Comparison of ENCODE assay signal across 10 cellular contexts in genomic region chr19:35141627-35142401, GRCh38. TPM values are rescaled to one million over a fixed set of nuclear protein-coding genes. Genes with fewer than 3 reads are reported as not detected.
DNase-seq lines count a peak whose midpoint lies in the region; ATAC-seq, FAIRE-seq and TF ChIP-seq lines count a peak whose summit lies in the region.
"Had no signal": no experiment of that assay in that cellular context is flagged by ENCODE, and none has a peak within 500 bp of the region (broad histone marks: within the 10 kb centered on the region; RNA-seq: fewer than 3 reads in every experiment).

No MANE protein-coding gene starts in this region.

- peak overlapping the region; percentile 73 for H2BK120ac ChIP-seq in H1 (replicated peaks; ENCODE audit: low read depth, low read length)

- H4K20me1 ChIP-seq in OCI-LY3 (ENCODE audit: insufficient read depth, low read length) (no peaks in the 10 kb centered on the region), H1 (replicated peaks in 1 of 2; ENCODE audit: control insufficient read depth in 1 of 2, insufficient read depth in 2 of 2, low read length in 2 of 2) (peaks cover 0 to 3% of the 10 kb centered on the region in 2 experiments)

- peak overlapping the region; percentile 10; the same call in 1 of the 2 replicates for H2BK5ac ChIP-seq in H1 (ENCODE audit: low read depth, low read length)

- H3K27ac ChIP-seq in OCI-LY3 (ENCODE audit: low read length) = no peak overlapping the region
- no peak overlapping the region for H3K27ac ChIP-seq in H1 (ENCODE audit: low read depth, low read length)
- H3K27ac ChIP-seq: epithelial cell of prostate had no signal

- 14% methylated on average over 18 of the region's 23 CpGs; no CpG with 5 or more reads in 1 of the 2 experiments for WGBS in H1 (ENCODE audit: extremely low coverage in 1 of 2, insufficient coverage in 1 of 2, insufficient read length in 1 of 2, insufficient replicate concordance in 2 of 2, low coverage in 1 of 2, low lambda C conversion rate in 2 of 2, missing lambda C conversion rate in 1 of 2), 2 experiments

- H3K23me2 ChIP-seq in H1 (ENCODE audit: low read depth, low read length) = peaks cover 20% of the 10 kb centered on the region; the same call in 1 of the 2 replicates

- H3K4me1 Mint-ChIP-seq in stimulated activated memory B cell treated with anti-CD40 and anti-IgM and Interleukin-4, amounts not matched to agents 10 μg/mL and 1 μg/mL and 100 μg/mL, for 72 hours = peaks cover 52% of the 10 kb centered on the region

- CTCF ChIA-PET in H1 (lab: Charles Lee; ENCODE audit: partially characterized antibody) = interaction anchor here (0.6 to 10.2 kb wide), 41 partner anchors 8 to 406 kb away, joined by 3 to 154 read pairs (median 4); partner anchors contain the start of genes FXYD3 and FXYD5

- peak overlapping the region; percentile 81 for H3K4me3 Mint-ChIP-seq in stimulated activated memory B cell treated with anti-CD40 and anti-IgM and Interleukin-4, amounts not matched to agents 10 μg/mL and 1 μg/mL and 100 μg/mL, for 72 hours

- no peaks in the 10 kb centered on the region for H3K9me3 Mint-ChIP-seq in stimulated activated memory B cell treated with anti-CD40 and anti-IgM and Interleukin-4, amounts not matched to agents 10 μg/mL and 1 μg/mL and 100 μg/mL, for 72 hours

- TF ChIP-seq RAD21 in H1 (IDR thresholded peaks at IDR 0.05 in 1 of 2, conservative IDR thresholded peaks at IDR 0.05 in 1 of 2; ENCODE audit: low read depth in 2 of 2, low read length in 2 of 2) = no peak

- H3K79me1 ChIP-seq in H1 (ENCODE audit: low read depth, low read length) = no peaks in the 10 kb centered on the region

- H3K79me2 ChIP-seq in OCI-LY3 (ENCODE audit: low read length) (no peaks in the 10 kb centered on the region), H1 (ENCODE audit: control insufficient read depth in 1 of 2, insufficient read depth in 2 of 2, low read length in 2 of 2) (no peaks in the 10 kb centered on the region)

- H3K27me3 Mint-ChIP-seq in stimulated activated memory B cell treated with anti-CD40 and anti-IgM and Interleukin-4, amounts not matched to agents 10 μg/mL and 1 μg/mL and 100 μg/mL, for 72 hours = no peaks in the 10 kb centered on the region

- peak overlapping the region; percentile 77 for H3K56ac ChIP-seq in H1 (replicated peaks; ENCODE audit: insufficient read length, low read depth, low read length)

- H4K91ac ChIP-seq in H1 (replicated peaks; ENCODE audit: insufficient read length, low read length) = peak overlapping the region; percentile 79

- no peak overlapping the region for H3K14ac ChIP-seq in H1 (ENCODE audit: insufficient read length)

- no peaks in the 10 kb centered on the region for H3K9me3 ChIP-seq in OCI-LY3 (ENCODE audit: insufficient read depth, low read length)
- H3K9me3 ChIP-seq in H1 (ENCODE audit: insufficient read depth in 2 of 2, low read depth in 1 of 2, low read length in 1 of 2) = no peaks in the 10 kb centered on the region

- TF ChIP-seq CTCF in OCI-LY3 (IDR thresholded peaks at IDR 0.05; ENCODE audit: low read depth, low read length) (peak; percentile 15; the same call in 1 of the 2 replicates), H1 (IDR thresholded peaks at IDR 0.05; ENCODE audit: control extremely low read depth in 1 of 3, insufficient read depth in 1 of 3, low read depth in 1 of 3, low read length in 3 of 3) (no peak)

- H3K27me3 ChIP-seq in OCI-LY3 (ENCODE audit: low read depth, low read length) (peaks cover 31% of the 10 kb centered on the region), H1 (replicated peaks in 1 of 4; ENCODE audit: control insufficient read depth in 3 of 4, extremely low read depth in 1 of 4, insufficient read depth in 3 of 4, low read length in 3 of 4) (peaks cover 0 to 15% (median 8%) of the 10 kb centered on the region in 4 experiments; a peak in 5 of 7 replicates)

- no peak overlapping the region for H3K23ac ChIP-seq in H1 (ENCODE audit: insufficient read length)

- no peaks in the 10 kb centered on the region for H3K36me3 ChIP-seq in OCI-LY3 (replicated peaks; ENCODE audit: low read depth, low read length)
- H3K36me3 ChIP-seq in H1 (ENCODE audit: control insufficient read depth in 2 of 4, insufficient read depth in 4 of 4, low read length in 3 of 4) = no peaks in the 10 kb centered on the region

- H2AK5ac ChIP-seq in H1 (ENCODE audit: low read depth, low read length) = no peak overlapping the region

- H3K4ac ChIP-seq in H1 (replicated peaks; ENCODE audit: insufficient read length, low read depth, low read length) = peak overlapping the region; percentile 93

- TF ChIP-seq EP300 in H1 (IDR thresholded peaks at IDR 0.05; ENCODE audit: borderline replicate concordance in 1 of 2, low read depth in 2 of 2, low read length in 2 of 2) = no peak

- H2BK20ac ChIP-seq in H1 (ENCODE audit: low read length) = no peak overlapping the region; the same call in 1 of the 2 replicates

- no peak overlapping the region; the same call in 1 of the 2 replicates for H4K8ac ChIP-seq in H1 (ENCODE audit: extremely low read depth, insufficient read depth, low read length)

- H3K4me3 ChIP-seq in OCI-LY3 (ENCODE audit: low read length) (peak overlapping the region; percentile 79), H1 (ENCODE audit: extremely low read depth in 1 of 4, insufficient read depth in 2 of 4, low read depth in 3 of 4, low read length in 4 of 4) (peak overlapping the region; percentile 48 to 68 (median 54))

- ATAC-seq in stimulated activated memory B cell treated with anti-CD40 and anti-IgM and Interleukin-4, amounts not matched to agents 10 μg/mL and 1 μg/mL and 100 μg/mL, for 72 hours = no peak

- H2AFZ ChIP-seq in OCI-LY3 (ENCODE audit: low read depth, low read length) (peak overlapping the region; percentile 78), H1 (ENCODE audit: low read length) (no peak overlapping the region)

- FAIRE-seq in H1 (lab: Jason Lieb, UNC) = no peak
- FAIRE-seq: A204.1 had no signal

- POLR2A ChIA-PET in H1 (lab: Charles Lee; ENCODE audit: partially characterized antibody) = interaction anchor here (0.5 to 4.8 kb wide), 23 partner anchors 12 to 369 kb away, joined by 3 to 67 read pairs (median 4); partner anchors contain the start of gene FXYD5

- H3K9ac ChIP-seq in OCI-LY3 (ENCODE audit: low read length) (peak overlapping the region; percentile 58; the same call in 1 of the 2 replicates), H1 (replicated peaks in 1 of 4; ENCODE audit: extremely low read depth in 1 of 4, low read depth in 3 of 4, low read length in 3 of 4) (no peak overlapping the region; a peak in 2 of 7 replicates)

- no peaks in the 10 kb centered on the region for H3K36me3 Mint-ChIP-seq in stimulated activated memory B cell treated with anti-CD40 and anti-IgM and Interleukin-4, amounts not matched to agents 10 μg/mL and 1 μg/mL and 100 μg/mL, for 72 hours

- H3K27ac Mint-ChIP-seq in stimulated activated memory B cell treated with anti-CD40 and anti-IgM and Interleukin-4, amounts not matched to agents 10 μg/mL and 1 μg/mL and 100 μg/mL, for 72 hours = peak overlapping the region; percentile 53

- H4K5ac ChIP-seq in H1 (ENCODE audit: insufficient read length, low read depth, low read length) = no peak overlapping the region

- peak overlapping the region; percentile 75; the same call in 1 of the 2 replicates for H2BK12ac ChIP-seq in H1 (ENCODE audit: low read depth, low read length)

- H3K18ac ChIP-seq in H1 (ENCODE audit: extremely low read depth, low read length) = peak overlapping the region; percentile 48

- H3K4me1 ChIP-seq in OCI-LY3 (ENCODE audit: low read length) (peaks cover 15% of the 10 kb centered on the region), H1 (replicated peaks in 1 of 4; ENCODE audit: control insufficient read depth in 3 of 4, insufficient read depth in 4 of 4, low read length in 3 of 4) (peaks cover 5 to 32% (median 25%) of the 10 kb centered on the region in 4 experiments)

- H3K4me2 ChIP-seq in OCI-LY3 (ENCODE audit: low read length) (peak overlapping the region; percentile 99), H1 (ENCODE audit: insufficient read depth in 1 of 2, low read depth in 2 of 2, low read length in 2 of 2) (peak overlapping the region; percentile 78 to 89)

- no peak for TF ChIP-seq POLR2A in H1 (IDR thresholded peaks at IDR 0.05; ENCODE audit: control extremely low read depth in 1 of 2, low read depth in 2 of 2, low read length in 2 of 2)

- H2BK15ac ChIP-seq in H1 (ENCODE audit: low read length) = peak overlapping the region; percentile 94; the same call in 1 of the 2 replicates

- DNase-seq in DMS 273 (lab: John Stamatoyannopoulos, UW; ENCODE audit: unreplicated experiment) (peak; percentile 54), DMS 273 treated with DMSO at 0.1 percent for 48 hours (lab: John Stamatoyannopoulos, UW) (no peak), H1 (ENCODE audit: low read depth in 1 of 2, low spot score in 2 of 2) (peak in 1 of 2 experiments; percentile 65), SK-N-DZ (ENCODE audit: low spot score) (no peak), RPMI8226 (no peak), NCI-H1048 (lab: John Stamatoyannopoulos, UW) (no peak)

RNA-seq across cellular contexts. Expression of gene FXYD7, which starts 1.2 kb away (rescaled TPM):
- total RNA-seq in H1 (2021; fragmentation: NEBNext Ultra II Directional; extraction: Animal tissue kit (Norgen Biotek cat#: 25700)) = 14.3 and 15.4 TPM in 2 replicates
- polyA plus RNA-seq in H1 (2011; rRNA removed) = 12.1 and 17.5 TPM in 2 replicates
- polyA plus RNA-seq in H1 (2011; cell fraction: cytosol; rRNA removed) = 9.0 TPM
- 18.6 TPM for polyA plus RNA-seq in H1 (2011; cell fraction: nucleus; rRNA removed)
- 20.2 to 24.4 TPM (median 21.9 TPM) in 4 replicates for polyA plus RNA-seq in H1 (2012, experiment 1 of 2)
- polyA plus RNA-seq in H1 (2012, experiment 2 of 2) = 20.8 TPM
- 22.7 TPM for polyA plus RNA-seq in H1 (2013, experiment 1 of 2)
- polyA plus RNA-seq in H1 (2013, experiment 2 of 2) = 23.8 TPM
- 2.2 and 3.6 TPM in 2 replicates for polyA minus RNA-seq in H1 (2011; rRNA and poly(A)+ RNA removed)
- polyA minus RNA-seq in H1 (2011; cell fraction: cytosol; rRNA and poly(A)+ RNA removed) = 1.5 TPM
- 3.2 TPM for polyA minus RNA-seq in H1 (2011; cell fraction: nucleus; rRNA and poly(A)+ RNA removed)
- not detected in 2 replicates for polyA plus RNA-seq in SK-N-DZ (2014; cell fraction: cytosol; rRNA removed)
- not detected in 2 replicates for polyA plus RNA-seq in SK-N-DZ (2014; cell fraction: nucleus; rRNA removed)

RNA-seq across cellular contexts. Expression of gene FXYD1, which starts 3.2 kb away (rescaled TPM):
- total RNA-seq in H1 (2021; fragmentation: NEBNext Ultra II Directional; extraction: Animal tissue kit (Norgen Biotek cat#: 25700)) = 8.1 and 10.3 TPM in 2 replicates
- polyA plus RNA-seq in H1 (2011; rRNA removed) = 1.6 and 3.3 TPM in 2 replicates
- polyA plus RNA-seq in H1 (2011; cell fraction: cytosol; rRNA removed) = 2.7 TPM
- polyA plus RNA-seq in H1 (2011; cell fraction: nucleus; rRNA removed) = 6.7 TPM
- polyA plus RNA-seq in H1 (2012, experiment 1 of 2) = 7.4 to 19.9 TPM (median 15.6 TPM) in 4 replicates
- polyA plus RNA-seq in H1 (2012, experiment 2 of 2) = 4.1 TPM
- 10.4 TPM for polyA plus RNA-seq in H1 (2013, experiment 1 of 2)
- 10.3 TPM for polyA plus RNA-seq in H1 (2013, experiment 2 of 2)
- polyA minus RNA-seq in H1 (2011; rRNA and poly(A)+ RNA removed) = 0.49 and 0.69 TPM in 2 replicates
- polyA minus RNA-seq in H1 (2011; cell fraction: cytosol; rRNA and poly(A)+ RNA removed) = 2.1 TPM
- polyA minus RNA-seq in H1 (2011; cell fraction: nucleus; rRNA and poly(A)+ RNA removed) = 4.1 TPM
- polyA plus RNA-seq in SK-N-DZ (2014; cell fraction: cytosol; rRNA removed) = not detected in 2 replicates
- polyA plus RNA-seq in SK-N-DZ (2014; cell fraction: nucleus; rRNA removed) = not detected in 2 replicates

RNA-seq across cellular contexts. Expression of gene LGI4, which starts 7.0 kb away (rescaled TPM):
- 2.0 and 2.9 TPM in 2 replicates for total RNA-seq in H1 (2021; fragmentation: NEBNext Ultra II Directional; extraction: Animal tissue kit (Norgen Biotek cat#: 25700))
- 8.2 and 9.4 TPM in 2 replicates for polyA plus RNA-seq in H1 (2011; rRNA removed)
- polyA plus RNA-seq in H1 (2011; cell fraction: cytosol; rRNA removed) = 9.4 TPM
- 32.9 TPM for polyA plus RNA-seq in H1 (2011; cell fraction: nucleus; rRNA removed)
- 5.6 to 9.8 TPM (median 8.1 TPM) in 4 replicates for polyA plus RNA-seq in H1 (2012, experiment 1 of 2)
- 2.6 TPM for polyA plus RNA-seq in H1 (2012, experiment 2 of 2)
- 2.1 TPM for polyA plus RNA-seq in H1 (2013, experiment 1 of 2)
- polyA plus RNA-seq in H1 (2013, experiment 2 of 2) = 2.1 TPM
- polyA minus RNA-seq in H1 (2011; rRNA and poly(A)+ RNA removed) = 0.88 and 2.1 TPM in 2 replicates
- polyA minus RNA-seq in H1 (2011; cell fraction: cytosol; rRNA and poly(A)+ RNA removed) = 0.66 TPM
- polyA minus RNA-seq in H1 (2011; cell fraction: nucleus; rRNA and poly(A)+ RNA removed) = 4.2 TPM
- not detected in 2 replicates for polyA plus RNA-seq in SK-N-DZ (2014; cell fraction: cytosol; rRNA removed)
- not detected in 2 replicates for polyA plus RNA-seq in SK-N-DZ (2014; cell fraction: nucleus; rRNA removed)

RNA-seq across cellular contexts. Expression of gene FXYD5, which starts 12.7 kb away (rescaled TPM):
- 99.0 and 104 TPM in 2 replicates for total RNA-seq in H1 (2021; fragmentation: NEBNext Ultra II Directional; extraction: Animal tissue kit (Norgen Biotek cat#: 25700))
- 167 and 191 TPM in 2 replicates for polyA plus RNA-seq in H1 (2011; rRNA removed)
- 117 TPM for polyA plus RNA-seq in H1 (2011; cell fraction: cytosol; rRNA removed)
- 131 TPM for polyA plus RNA-seq in H1 (2011; cell fraction: nucleus; rRNA removed)
- 113 to 185 TPM (median 177 TPM) in 4 replicates for polyA plus RNA-seq in H1 (2012, experiment 1 of 2)
- polyA plus RNA-seq in H1 (2012, experiment 2 of 2) = 175 TPM
- polyA plus RNA-seq in H1 (2013, experiment 1 of 2) = 277 TPM
- polyA plus RNA-seq in H1 (2013, experiment 2 of 2) = 347 TPM
- 89.3 and 107 TPM in 2 replicates for polyA minus RNA-seq in H1 (2011; rRNA and poly(A)+ RNA removed)
- polyA minus RNA-seq in H1 (2011; cell fraction: cytosol; rRNA and poly(A)+ RNA removed) = 89.5 TPM
- polyA minus RNA-seq in H1 (2011; cell fraction: nucleus; rRNA and poly(A)+ RNA removed) = 51.4 TPM
- not detected in 2 replicates for polyA plus RNA-seq in SK-N-DZ (2014; cell fraction: cytosol; rRNA removed)
- polyA plus RNA-seq in SK-N-DZ (2014; cell fraction: nucleus; rRNA removed) = not detected in 2 replicates

RNA-seq across cellular contexts. Expression of gene FXYD3, which starts 26.2 kb away (rescaled TPM):
- 0.86 TPM in 1 of 2 replicates, not detected in the other for total RNA-seq in H1 (2021; fragmentation: NEBNext Ultra II Directional; extraction: Animal tissue kit (Norgen Biotek cat#: 25700))
- 0.09 and 0.33 TPM in 2 replicates for polyA plus RNA-seq in H1 (2011; rRNA removed)
- polyA plus RNA-seq in H1 (2011; cell fraction: cytosol; rRNA removed) = 0.22 TPM
- polyA plus RNA-seq in H1 (2011; cell fraction: nucleus; rRNA removed) = 0.66 TPM
- polyA plus RNA-seq in H1 (2012, experiment 1 of 2) = 0.41 to 0.76 TPM (median 0.57 TPM) in 3 of 4 replicates, not detected in the other
- not detected for polyA plus RNA-seq in H1 (2012, experiment 2 of 2)
- 0.10 TPM for polyA plus RNA-seq in H1 (2013, experiment 1 of 2)
- polyA plus RNA-seq in H1 (2013, experiment 2 of 2) = 0.37 TPM
- 1.5 TPM in 1 of 2 replicates, not detected in the other for polyA minus RNA-seq in H1 (2011; rRNA and poly(A)+ RNA removed)
- not detected for polyA minus RNA-seq in H1 (2011; cell fraction: cytosol; rRNA and poly(A)+ RNA removed)
- not detected for polyA minus RNA-seq in H1 (2011; cell fraction: nucleus; rRNA and poly(A)+ RNA removed)
- not detected in 2 replicates for polyA plus RNA-seq in SK-N-DZ (2014; cell fraction: cytosol; rRNA removed)
- not detected in 2 replicates for polyA plus RNA-seq in SK-N-DZ (2014; cell fraction: nucleus; rRNA removed)
